In the genomic region with DNA sequence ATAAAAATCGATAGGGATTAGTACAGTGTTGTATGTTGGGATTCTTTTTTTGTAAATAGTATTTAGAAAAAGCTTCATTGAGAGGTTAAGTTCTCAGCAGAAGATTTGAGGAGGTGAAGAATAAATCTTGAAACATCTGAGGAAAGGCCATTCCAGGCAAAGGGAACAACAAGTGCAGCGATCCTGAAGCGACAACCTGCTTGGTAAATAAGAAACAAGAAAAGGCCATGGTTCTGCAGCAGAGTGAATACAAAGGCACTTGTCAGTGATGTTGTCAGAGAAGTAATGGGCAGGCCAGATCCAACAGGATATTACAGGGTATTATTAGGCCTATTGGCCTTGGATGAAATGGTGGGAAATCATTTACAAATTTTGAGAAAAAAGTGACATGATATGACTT, we compare ENCODE assay signal across 26 cellular contexts.
"Had no signal": no experiment of that assay in that cellular context is flagged by ENCODE, and none has a peak within 500 bp of the region (broad histone marks: within the 10 kb centered on the region; RNA-seq: fewer than 3 reads in every experiment).

No MANE protein-coding gene starts in this region.

- H3K36me3 ChIP-seq: adrenal gland had no signal

- H3K27ac ChIP-seq: adrenal gland, KMS-11, SK-N-MC, VCaP had no signal

- H3K9ac ChIP-seq: KMS-11 had no signal

- H3K4me2 ChIP-seq: KMS-11 had no signal

- H3K9me3 ChIP-seq: adrenal gland had no signal

- H3K4me3 ChIP-seq: adrenal gland, SK-N-MC had no signal

- H3K27me3 ChIP-seq: adrenal gland had no signal

- DNase-seq: activated CD4-positive, alpha-beta T cell treated with anti-CD3 and anti-CD28 coated beads for 36 hours; activated CD4-positive, alpha-beta T cell treated with anti-CD3 and anti-CD28 coated beads, Interleukin-2, amount 50 U/mL, for 1 hour; activated CD8-positive, alpha-beta memory T cell treated with anti-CD3 and anti-CD28 coated beads, Interleukin-2, amount 50 U/mL, for 4 hours; activated CD8-positive, alpha-beta T cell treated with anti-CD3 and anti-CD28 coated beads for 36 hours; activated naive CD4-positive, alpha-beta T cell treated with anti-CD3 and anti-CD28 coated beads, Interleukin-2, amount 50 U/mL, for 16 hours; activated naive CD8-positive, alpha-beta T cell treated with anti-CD3 and anti-CD28 coated beads, Interleukin-2, amount 10 ng/mL, durations not matched to agents 7 days and 5 days; activated T-cell treated with anti-CD3 and anti-CD28 coated beads, Interleukin-2, amount 50 U/mL, for 72 hours; adrenal gland; anterior cingulate cortex; cerebellar nuclear complex; NCI-H1092; NCI-H1417; NCI-H1694 treated with DMSO at 0.1 percent for 48 hours; NCI-H2029 treated with DMSO at 0.1 percent for 48 hours; NCI-H2171; NCI-H345; NCI-H524; NK-92 treated with Interleukin-12 subunit alpha and Interleukin-12 subunit beta, amount 100 ng/mL, for 24 hours; OCI-M1; RPMI8226; T-cell; T-helper 2 cell; T1000 had no signal

- H3K4me1 ChIP-seq: adrenal gland had no signal
